Comparison of ENCODE assay signal across 15 cellular contexts in genomic region chr1:221875004-221875330, GRCh38.
"Had no signal": no experiment of that assay in that cellular context is flagged by ENCODE, and none has a peak within 500 bp of the region (broad histone marks: within the 10 kb centered on the region; RNA-seq: fewer than 3 reads in every experiment).

No MANE protein-coding gene starts in this region.

- H3K27me3 ChIP-seq: esophagus squamous epithelium, hepatocyte, spleen, upper lobe of left lung had no signal

- H3K9me3 ChIP-seq: esophagus squamous epithelium, spleen, thoracic aorta, upper lobe of left lung had no signal

- H2AFZ ChIP-seq: hepatocyte had no signal

- H3K27ac ChIP-seq: esophagus squamous epithelium, hepatocyte, spleen, thoracic aorta, upper lobe of left lung had no signal

- DNase-seq: activated B cell treated with CpG ODN at 0.5 μM for 24 hours; activated CD4-positive, alpha-beta memory T cell treated with anti-CD3 and anti-CD28 coated beads, Interleukin-2, amount 10 ng/mL, durations not matched to agents 7 days and 5 days; activated CD4-positive, alpha-beta T cell treated with anti-CD3 and anti-CD28 coated beads for 4 hours; activated naive CD4-positive, alpha-beta T cell treated with Interleukin-2 at 50 U/mL for 16 hours; activated T-cell treated with anti-CD3 and anti-CD28 coated beads, Interleukin-2, amount 50 U/mL, for 24 hours; aorta; effector CD8-positive, alpha-beta T cell; esophagus squamous epithelium; natural killer cell; spleen; stimulated activated naive B cell treated with anti-CD40 and anti-IgM and Interleukin-4, amounts not matched to agents 10 μg/mL and 1 μg/mL and 100 μg/mL, for 72 hours; upper lobe of left lung had no signal

- H3K79me2 ChIP-seq: hepatocyte had no signal

- H3K4me3 ChIP-seq: esophagus squamous epithelium, hepatocyte, spleen, thoracic aorta, upper lobe of left lung had no signal

- H3K4me2 ChIP-seq: hepatocyte had no signal

- H3K36me3 ChIP-seq: esophagus squamous epithelium, spleen, thoracic aorta, upper lobe of left lung had no signal

- H3K4me1 ChIP-seq: esophagus squamous epithelium, spleen, upper lobe of left lung had no signal

- ATAC-seq: natural killer cell; sciatic nerve; stimulated activated naive B cell treated with anti-CD40 and anti-IgM and Interleukin-4, amounts not matched to agents 10 μg/mL and 1 μg/mL and 100 μg/mL, for 72 hours had no signal
